ENCODE assay signal across 10 cellular contexts in the genomic region with DNA sequence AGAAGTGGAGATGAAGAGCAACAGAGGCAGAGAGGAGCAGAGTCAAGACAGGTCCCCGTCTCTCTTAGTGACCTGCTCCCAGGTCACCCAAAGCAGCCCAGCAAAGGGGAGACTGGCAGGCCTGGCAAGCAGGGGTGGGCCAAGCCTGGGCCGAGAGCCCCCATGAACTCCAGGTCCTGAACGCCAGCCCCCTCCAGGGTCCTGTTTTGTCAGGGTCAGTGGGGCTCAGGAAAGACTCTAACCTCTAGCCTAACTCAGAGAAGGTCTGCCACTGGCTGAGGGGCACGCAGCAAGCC. TPM values are rescaled to one million over a fixed set of nuclear protein-coding genes. Genes with fewer than 3 reads are reported as not detected.
DNase-seq lines count a peak whose midpoint lies in the region; ATAC-seq and TF ChIP-seq lines count a peak whose summit lies in the region.
"Had no signal": no experiment of that assay in that cellular context is flagged by ENCODE, and none has a peak within 500 bp of the region (broad histone marks: within the 10 kb centered on the region; RNA-seq: fewer than 3 reads in every experiment).

No MANE protein-coding gene starts in this region.

- peaks cover 27 to 38% (median 31%) of the 10 kb centered on the region in 3 donors for H3K4me1 Mint-ChIP-seq in T-cell

- ATAC-seq in T-cell (replicated peaks in 1 of 4), result no peak
- no peak for ATAC-seq in HG02588 (IDR thresholded peaks at IDR 0.05; ENCODE audit: unreplicated experiment)

- H3K27ac Mint-ChIP-seq in T-cell, result peak overlapping the region; percentile 56 to 64

- H3K79me2 ChIP-seq in GM23248 (ENCODE audit: insufficient read depth), result peaks cover 21% of the 10 kb centered on the region

- H3K36me3 ChIP-seq in GM23248 (ENCODE audit: low read depth), result no peaks in the 10 kb centered on the region
- H3K36me3 ChIP-seq: neutrophil had no signal

- peaks cover 18% of the 10 kb centered on the region for H3F3A ChIP-seq in GM23248 (ENCODE audit: insufficient read depth)

- WGBS in GM23248 (ENCODE audit: low coverage in 1 of 2, low lambda C conversion rate in 2 of 2, missing lambda C conversion rate in 2 of 2), 2 experiments, result 19% methylated on average over 4 of the region's 4 CpGs

- peak overlapping the region; percentile 80 to 88 (median 84) for H3K4me3 Mint-ChIP-seq in T-cell

- no peak overlapping the region for H3K27ac ChIP-seq in GM23248
- H3K27ac ChIP-seq: neutrophil had no signal

- no peaks in the 10 kb centered on the region for H3K9me3 Mint-ChIP-seq in T-cell

- H3K27me3 ChIP-seq in GM23248 (replicated peaks; ENCODE audit: insufficient read depth), result no peaks in the 10 kb centered on the region
- H3K27me3 ChIP-seq: neutrophil had no signal

- H3K9me3 ChIP-seq in GM23248 (ENCODE audit: low read depth), result no peaks in the 10 kb centered on the region
- H3K9me3 ChIP-seq: neutrophil had no signal

- peak overlapping the region; percentile 85 for H3K4me2 ChIP-seq in GM23248 (ENCODE audit: unreplicated experiment)

- CTCF ChIA-PET in T-cell (lab: Charles Lee), result no interaction called here

- in situ Hi-C loops in GM23248 (cut with MboI), result no loop called here

- no peak for TF ChIP-seq CTCF in fibroblast of villous mesenchyme (IDR thresholded peaks at IDR 0.05; ENCODE audit: insufficient read depth, low read depth, low read length)

- no peaks in the 10 kb centered on the region for H4K20me1 ChIP-seq in GM23248 (ENCODE audit: insufficient read depth)

- H2AFZ ChIP-seq in GM23248, result 0 out of 2 replicates have a peak overlapping the region, but pooled peaks have one; percentile 65

- H3K36me3 Mint-ChIP-seq in T-cell, result no peaks in the 10 kb centered on the region

- no peaks in the 10 kb centered on the region for H3K9me2 ChIP-seq in GM23248 (ENCODE audit: insufficient read depth)

- no peaks in the 10 kb centered on the region for H3K27me3 Mint-ChIP-seq in T-cell

- peaks cover 28% of the 10 kb centered on the region for H3K4me1 ChIP-seq in GM23248 (ENCODE audit: insufficient read depth)

- H3K4me3 ChIP-seq in GM23248 (peak overlapping the region; percentile 81), fibroblast of villous mesenchyme (ENCODE audit: low read depth, low read length) (peak overlapping the region; percentile 81), skeletal muscle cell (ENCODE audit: low read depth, low read length) (peak overlapping the region; percentile 71)

- peak overlapping the region; percentile 84 for H3K9ac ChIP-seq in GM23248

- POLR2A ChIA-PET in T-cell (lab: Charles Lee), result no interaction called here

- DNase-seq in GM23248, result no peak
- DNase-seq in T-cell, result no peak
- no peak for DNase-seq in fibroblast of villous mesenchyme (ENCODE audit: low read depth)
- no peak for DNase-seq in skeletal muscle cell (ENCODE audit: low read depth)
- no peak for DNase-seq in SIG-M5 (lab: John Stamatoyannopoulos, UW)
- DNase-seq in NCI-H2081 (lab: John Stamatoyannopoulos, UW), result no peak
- no peak for DNase-seq in DMS114 treated with DMSO at 0.1 percent for 48 hours (lab: John Stamatoyannopoulos, UW; ENCODE audit: unreplicated experiment)
- DNase-seq: activated CD8-positive, alpha-beta memory T cell treated with anti-CD3 and anti-CD28 coated beads for 24 hours had no signal

RNA-seq across cellular contexts. Expression of a gene that starts 1.2 kb away (rescaled TPM):
- 27.1 and 27.3 TPM in 2 replicates for total RNA-seq in GM23248 (2014; rRNA removed; shearing (Covaris generic))
- polyA plus RNA-seq in GM23248 (2016; fragmentation: Nextera tagmentation; extraction: Ambion mirVana), result 11.0 and 13.4 TPM in 2 replicates
- total RNA-seq in T-cell, result 10 to 100 TPM in 3 of 5 donors, 1 to 10 TPM in 2; 8.5 to 33.9 (median 28.9) TPM
- 22.0 and 23.8 TPM in 2 replicates for total RNA-seq in fibroblast of villous mesenchyme

RNA-seq across cellular contexts. Expression of a gene that starts 6.3 kb away (rescaled TPM):
- total RNA-seq in GM23248 (2014; rRNA removed; shearing (Covaris generic)), result 3.2 and 3.4 TPM in 2 replicates
- 1.5 and 1.7 TPM in 2 replicates for polyA plus RNA-seq in GM23248 (2016; fragmentation: Nextera tagmentation; extraction: Ambion mirVana)
- total RNA-seq in T-cell (1 to 10 TPM; 1.1 to 7.9 (median 6.1) TPM), fibroblast of villous mesenchyme (1.7 and 2.6 TPM in 2 replicates)

RNA-seq across cellular contexts. Expression of a gene that starts 10.9 kb away (rescaled TPM):
- total RNA-seq in GM23248 (2014; rRNA removed; shearing (Covaris generic)), result 0.63 TPM in 1 of 2 replicates, not detected in the other
- 0.25 and 0.41 TPM in 2 replicates for polyA plus RNA-seq in GM23248 (2016; fragmentation: Nextera tagmentation; extraction: Ambion mirVana)
- total RNA-seq in T-cell (under 1 TPM in 4 of 5 donors, not detected in 1; 0.16 to 0.26 (median 0.22) TPM), fibroblast of villous mesenchyme (under 0.01 and 0.32 TPM in 2 replicates)

RNA-seq across cellular contexts. Expression of a gene that starts 13.1 kb away (rescaled TPM):
- 9.0 and 12.9 TPM in 2 replicates for total RNA-seq in GM23248 (2014; rRNA removed; shearing (Covaris generic))
- polyA plus RNA-seq in GM23248 (2016; fragmentation: Nextera tagmentation; extraction: Ambion mirVana), result 4.3 and 4.9 TPM in 2 replicates
- total RNA-seq in T-cell (1 to 10 TPM; 1.8 to 7.4 (median 4.6) TPM), fibroblast of villous mesenchyme (7.1 and 7.3 TPM in 2 replicates)

RNA-seq across cellular contexts. Expression of a gene that starts 47.0 kb away (rescaled TPM):
- 5.9 and 14.3 TPM in 2 replicates for total RNA-seq in GM23248 (2014; rRNA removed; shearing (Covaris generic))
- polyA plus RNA-seq in GM23248 (2016; fragmentation: Nextera tagmentation; extraction: Ambion mirVana), result 14.1 and 16.4 TPM in 2 replicates
- 10 to 100 TPM in 3 of 5 donors, 1 to 10 TPM in 2; 6.1 to 15.4 (median 13.9) TPM for total RNA-seq in T-cell
- 3.9 and 5.2 TPM in 2 replicates for total RNA-seq in fibroblast of villous mesenchyme
